In the genomic region with DNA sequence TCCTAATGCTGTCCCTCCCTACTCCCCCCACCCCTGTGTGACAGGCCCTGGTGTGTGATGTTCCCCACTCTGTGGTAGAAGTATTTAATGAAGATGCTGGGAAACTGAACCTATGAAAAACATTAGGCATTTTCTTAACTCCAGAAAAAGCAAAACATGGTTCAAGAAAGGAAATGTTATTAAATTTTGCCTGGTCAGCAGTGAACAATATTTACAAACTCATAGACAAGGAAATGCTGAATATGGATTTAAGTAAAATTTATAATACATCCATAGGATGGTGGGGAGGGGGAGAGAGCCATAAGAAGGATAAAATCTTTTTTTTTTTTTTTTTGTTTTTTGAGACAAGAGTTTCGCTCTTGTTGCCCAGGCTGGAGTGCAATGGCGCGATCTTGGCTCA, we compare ENCODE assay signal across 2 cellular contexts.
TF ChIP-seq lines count a peak whose summit lies in the region.

No MANE protein-coding gene starts in this region.

TF ChIP-seq in HepG2, 621 proteins besides CTCF, POLR2A, EP300 and RAD21:
- no peak for TF ChIP-seq ZNF570 (CRISPR knock-in tag; IDR thresholded peaks at IDR 0.05; ENCODE audit: borderline replicate concordance)
- TF ChIP-seq MAFF (IDR thresholded peaks at IDR 0.05; ENCODE audit: low read depth, low read length) = peak; percentile 70
- TF ChIP-seq MAFK (conservative IDR thresholded peaks at IDR 0.05 in 1 of 2, IDR thresholded peaks at IDR 0.05 in 1 of 2; ENCODE audit: low read length in 2 of 2) = peak; percentile 52 to 74; a peak in 3 of 4 replicates

TF ChIP-seq in IMR-90, 13 proteins besides CTCF, POLR2A, EP300 and RAD21:
- TF ChIP-seq FOS (IDR thresholded peaks at IDR 0.05; ENCODE audit: low read depth, low read length) (no peak), MAFK (IDR thresholded peaks at IDR 0.05; ENCODE audit: low read depth, low read length) (peak; percentile 64)
